ENCODE assay signal across 1 cellular context in genomic region chr14:32682219-32682618, GRCh38.
TF ChIP-seq lines count a peak whose summit lies in the region.

No MANE protein-coding gene starts in this region.

TF ChIP-seq in H1, 55 proteins besides CTCF, POLR2A, EP300 and RAD21 (continued from another document):
- TF ChIP-seq SAP30 (IDR thresholded peaks at IDR 0.05; ENCODE audit: insufficient read depth, insufficient replicate concordance, low read length) (no peak), CHD7 (IDR thresholded peaks at IDR 0.05; ENCODE audit: insufficient replicate concordance, low read length) (no peak), KDM5A (IDR thresholded peaks at IDR 0.05; ENCODE audit: low read length) (no peak), BCL11A (IDR thresholded peaks at IDR 0.05; ENCODE audit: low read depth in 2 of 2, low read length in 2 of 2) (no peak), PHF8 (conservative IDR thresholded peaks at IDR 0.05; ENCODE audit: low read depth, low read length) (no peak), ATF3 (IDR thresholded peaks at IDR 0.05; ENCODE audit: insufficient read depth, low read depth, low read length) (no peak)
TF ChIP-seq in H1: peak in this region for 0.
